In genomic region chr19:5479958-5480357, GRCh38 we compare ENCODE assay signal across 28 cellular contexts. TPM values are rescaled to one million over a fixed set of nuclear protein-coding genes. Genes with fewer than 3 reads are reported as not detected.
A peak's percentile ranks its signal among the peaks of the same experiment; 100 is the strongest.
DNase-seq lines count a peak whose midpoint lies in the region; ATAC-seq, FAIRE-seq and TF ChIP-seq lines count a peak whose summit lies in the region.
"Had no signal": no experiment of that assay in that cellular context is flagged by ENCODE, and none has a peak within 500 bp of the region (broad histone marks: within the 10 kb centered on the region; RNA-seq: fewer than 3 reads in every experiment).

No MANE protein-coding gene starts in this region.

- DNase-seq in D721Med (ENCODE audit: insufficient read length, low spot score) (peak; percentile 64), M059J (ENCODE audit: low read depth) (peak; percentile 9), Panc1 (ENCODE audit: low read depth, low spot score) (no peak), nephron progenitor cell (peak; percentile 36), UCSD-AML1 (lab: John Stamatoyannopoulos, UW; ENCODE audit: unreplicated experiment) (no peak), GM13976 (ENCODE audit: low spot score) (no peak)
- DNase-seq: activated B cell treated with CpG ODN at 0.5 μM for 24 hours; amniotic stem cell; C1 segment of cervical spinal cord; effector CD4-positive, alpha-beta T cell; IMR-90; left ventricle myocardium inferior; NK-92 treated with Interleukin-12 subunit alpha and Interleukin-12 subunit beta, amount 100 ng/mL, for 24 hours; nucleus accumbens; SHP77 treated with DMSO at 0.1 percent for 48 hours had no signal

- FAIRE-seq in D721Med (lab: Jason Lieb, UNC): no peak
- FAIRE-seq: bronchial epithelial cell, colon, GM12878, small intestine, urothelium cell line had no signal

- no peak overlapping the region for H3K4me3 Mint-ChIP-seq in nephron progenitor cell
- H3K4me3 Mint-ChIP-seq: activated B cell treated with CpG ODN at 0.5 μM for 24 hours; activated naive CD4-positive, alpha-beta T cell treated with anti-CD3 and anti-CD28 coated beads, Interleukin-2, amount 10 ng/mL, durations not matched to agents 7 days and 5 days; stimulated activated naive CD8-positive, alpha-beta T cell treated with anti-CD3 and anti-CD28 coated beads, Interleukin-15, Interleukin-2, amounts not matched to agents 100 ng/mL and 50 ng/mL, for 24 hours had no signal

- H3K9me3 ChIP-seq in Panc1 (ENCODE audit: control insufficient read depth, insufficient read depth, low read depth, low read length): no peaks in the 10 kb centered on the region

- H3K27ac Mint-ChIP-seq in nephron progenitor cell: no peak overlapping the region
- H3K27ac Mint-ChIP-seq: activated B cell treated with CpG ODN at 0.5 μM for 24 hours; activated naive CD4-positive, alpha-beta T cell treated with anti-CD3 and anti-CD28 coated beads, Interleukin-2, amount 10 ng/mL, durations not matched to agents 7 days and 5 days; stimulated activated naive CD8-positive, alpha-beta T cell treated with anti-CD3 and anti-CD28 coated beads, Interleukin-15, Interleukin-2, amounts not matched to agents 100 ng/mL and 50 ng/mL, for 24 hours had no signal

- no peak overlapping the region for H3K4me3 ChIP-seq in Panc1 (ENCODE audit: low read depth in 2 of 2, low read length in 2 of 2)
- H3K4me3 ChIP-seq: GM12878, left ventricle myocardium inferior, thoracic aorta had no signal

- peaks cover 59% of the 10 kb centered on the region for H3K27me3 Mint-ChIP-seq in nephron progenitor cell (ENCODE audit: low read depth, poor library complexity)

- intact Hi-C loops in Panc1 (cut with micrococcal nuclease; ENCODE audit: unreplicated experiment): no loop called here

- no peaks in the 10 kb centered on the region for H3K4me1 ChIP-seq in Panc1 (ENCODE audit: control insufficient read depth, insufficient read depth, low read length)
- H3K4me1 ChIP-seq: left ventricle myocardium inferior had no signal

- H3K9me3 Mint-ChIP-seq in nephron progenitor cell: peaks cover 4% of the 10 kb centered on the region
- H3K9me3 Mint-ChIP-seq: stimulated activated naive CD8-positive, alpha-beta T cell treated with anti-CD3 and anti-CD28 coated beads, Interleukin-15, Interleukin-2, amounts not matched to agents 100 ng/mL and 50 ng/mL, for 24 hours had no signal

- ATAC-seq in Panc1: peak; percentile 27; the same call in 1 of the 2 replicates
- no peak for ATAC-seq in HG02798 (IDR thresholded peaks at IDR 0.05; ENCODE audit: poor library complexity, unreplicated experiment)
- ATAC-seq: GM12878 had no signal

- no TSS peak for BruUV-seq in Panc1 (replicated peaks; lab: Mats Ljungman, UMichigan)

- H3K36me3 ChIP-seq in Panc1 (ENCODE audit: control insufficient read depth, insufficient read depth, low read length): no peaks in the 10 kb centered on the region
- H3K36me3 ChIP-seq: left ventricle myocardium inferior, thoracic aorta had no signal

- POLR2A ChIA-PET in Panc1 (lab: Charles Lee): no interaction called here

- H3K36me3 Mint-ChIP-seq in nephron progenitor cell (ENCODE audit: low read depth): no peaks in the 10 kb centered on the region
- H3K36me3 Mint-ChIP-seq: activated naive CD4-positive, alpha-beta T cell treated with anti-CD3 and anti-CD28 coated beads, Interleukin-2, amount 10 ng/mL, durations not matched to agents 7 days and 5 days had no signal

- H3K27me3 ChIP-seq in Panc1 (ENCODE audit: control insufficient read depth, insufficient read depth, low read length): no peaks in the 10 kb centered on the region

- in situ Hi-C loops in Panc1 (cut with HindIII; ENCODE audit: low pct_unique_long_range_greater_than_20kb, low sequenced_read_pairs) (no loop called here), GM13976 (cut with MboI; ENCODE audit: low sequenced_read_pairs, unreplicated experiment) (no loop called here)

- peaks cover 9% of the 10 kb centered on the region for H3K4me1 Mint-ChIP-seq in nephron progenitor cell
- H3K4me1 Mint-ChIP-seq: activated B cell treated with CpG ODN at 0.5 μM for 24 hours; activated naive CD4-positive, alpha-beta T cell treated with anti-CD3 and anti-CD28 coated beads, Interleukin-2, amount 10 ng/mL, durations not matched to agents 7 days and 5 days had no signal

- CTCF ChIA-PET in Panc1 (lab: Charles Lee): interaction anchor here (0.6 kb wide), 1 partner anchor 48 kb away, joined by 11 read pairs; no protein-coding TSS in a partner anchor

- no peak overlapping the region for H3K27ac ChIP-seq in Panc1 (ENCODE audit: low read length)
- H3K27ac ChIP-seq: epithelial cell of prostate, left ventricle myocardium inferior, thoracic aorta had no signal

- no peak for TF ChIP-seq CTCF in D721Med (IDR thresholded peaks at IDR 0.05; ENCODE audit: insufficient read depth, missing control alignments)
- TF ChIP-seq CTCF in Panc1 (IDR thresholded peaks at IDR 0.05): no peak
- TF ChIP-seq CTCF in nephron progenitor cell (IDR thresholded peaks at IDR 0.05): no peak
- no peak for TF ChIP-seq CTCF in GM13976 (IDR thresholded peaks at IDR 0.05; ENCODE audit: borderline replicate concordance, control extremely low read depth, extremely low read depth, insufficient read depth, missing control alignments)

RNA-seq across cellular contexts. Expression of gene ZNRF4, which starts 24.7 kb away (rescaled TPM):
- total RNA-seq in M059J (2014; rRNA removed; shearing (Covaris generic)): not detected in 2 replicates
- not detected for total RNA-seq in Panc1 (2021; ENCODE audit: unreplicated experiment)
- not detected for polyA plus RNA-seq in Panc1 (2012; ENCODE audit: insufficient read length)
- total RNA-seq: activated B cell treated with CpG ODN at 0.5 μM for 24 hours, bronchial epithelial cell, Calu3, glomerular endothelial cell, GM12878, IMR-90, left ventricle myocardium inferior, renal cortical epithelial cell, thoracic aorta had no signal
- polyA plus RNA-seq: GM12878, IMR-90, small intestine had no signal

Comparison
In these comparisons a context has a peak if more than half of its experiments do, and no peak if none do; other contexts are left out.
1. DNase-seq: peak in D721Med (single experiment), M059J (single experiment) and nephron progenitor cell (single experiment); none in Panc1 (single experiment), UCSD-AML1 (single experiment) and GM13976 (single experiment).